19 cellular contexts compared by ENCODE assay signal in the genomic region with DNA sequence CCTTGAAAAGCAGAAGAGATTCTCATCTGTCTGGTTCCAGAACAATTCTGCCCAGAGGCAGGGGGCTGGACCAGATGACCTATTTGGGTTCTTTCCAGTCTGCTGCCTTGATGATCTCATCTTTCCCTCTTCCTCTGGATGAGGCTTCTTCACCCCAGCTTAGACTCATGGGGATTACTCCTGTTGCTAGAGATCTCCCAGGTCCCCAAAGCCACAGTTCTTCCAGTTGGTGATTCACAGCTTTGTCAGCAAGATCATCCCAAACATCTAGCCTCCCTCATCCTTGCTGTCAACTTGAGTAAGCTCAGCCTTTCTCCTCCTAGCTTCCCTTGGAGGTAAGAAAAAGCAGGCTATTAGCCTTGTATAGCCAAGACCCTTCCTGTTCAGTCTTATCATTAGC.
A peak's percentile ranks its signal among the peaks of the same experiment; 100 is the strongest.
DNase-seq lines count a peak whose midpoint lies in the region; ATAC-seq, FAIRE-seq and TF ChIP-seq lines count a peak whose summit lies in the region.
"Had no signal": no experiment of that assay in that cellular context is flagged by ENCODE, and none has a peak within 500 bp of the region (broad histone marks: within the 10 kb centered on the region; RNA-seq: fewer than 3 reads in every experiment).

No MANE protein-coding gene starts in this region.

- peak; percentile 3 for DNase-seq in A172 (ENCODE audit: low spot score)
- DNase-seq in H54 (ENCODE audit: insufficient read length, low spot score) = peak; percentile 19
- DNase-seq in astrocyte of the spinal cord (ENCODE audit: low read depth, low spot score) = peak; percentile 14
- peak; percentile 25 for DNase-seq in glomerular visceral epithelial cell (ENCODE audit: extremely low spot score)
- no peak for DNase-seq in hypothalamus (lab: John Stamatoyannopoulos, UW)
- DNase-seq in naive thymus-derived CD8-positive, alpha-beta T cell = no peak
- no peak for DNase-seq in SW480 (ENCODE audit: low spot score)
- no peak for DNase-seq in activated CD4-positive, alpha-beta T cell treated with anti-CD3 and anti-CD28 coated beads, Interleukin-2, amount 50 U/mL, for 1 hour
- DNase-seq: 8988T; activated CD8-positive, alpha-beta memory T cell treated with anti-CD3 and anti-CD28 coated beads, Interleukin-2, amount 50 U/mL, for 4 hours; activated naive CD4-positive, alpha-beta T cell treated with anti-CD3 and anti-CD28 coated beads for 36 hours; effector CD4-positive, alpha-beta T cell; kidney; NCI-H2171 treated with DMSO at 0.1 percent for 48 hours; NK-92 treated with Interleukin-12 subunit alpha and Interleukin-12 subunit beta, amount 100 ng/mL, for 24 hours; ovary had no signal

- FAIRE-seq in H54 (lab: Jason Lieb, UNC) = no peak
- FAIRE-seq: kidney had no signal

- no peaks in the 10 kb centered on the region for H3K36me3 Mint-ChIP-seq in naive thymus-derived CD8-positive, alpha-beta T cell
- H3K36me3 Mint-ChIP-seq: stimulated activated effector memory CD8-positive, alpha-beta T cell treated with anti-CD3 and anti-CD28 coated beads, Interleukin-12 subunit alpha, Interleukin-12 subunit beta, amount 100 ng/mL, for 72 hours had no signal

- H3K27me3 Mint-ChIP-seq in naive thymus-derived CD8-positive, alpha-beta T cell = peaks cover 0 to 6% (median 0%) of the 10 kb centered on the region in 5 donors

- H3K4me3 ChIP-seq in astrocyte of the spinal cord (ENCODE audit: low read depth, low read length) = no peak overlapping the region
- H3K4me3 ChIP-seq: ovary, skin epidermis had no signal

- ATAC-seq in naive thymus-derived CD8-positive, alpha-beta T cell = no peak
- ATAC-seq: Right ventricle myocardium inferior; stimulated activated effector memory CD8-positive, alpha-beta T cell treated with anti-CD3 and anti-CD28 coated beads, Interleukin-12 subunit alpha, Interleukin-12 subunit beta, amount 100 ng/mL, for 72 hours had no signal

- POLR2A ChIA-PET in naive thymus-derived CD8-positive, alpha-beta T cell (lab: Charles Lee) = no interaction called here

- H3K4me3 Mint-ChIP-seq in naive thymus-derived CD8-positive, alpha-beta T cell = no peak overlapping the region
- H3K4me3 Mint-ChIP-seq: activated naive CD4-positive, alpha-beta T cell treated with anti-CD3 and anti-CD28 coated beads for 36 hours; stimulated activated effector memory CD8-positive, alpha-beta T cell treated with anti-CD3 and anti-CD28 coated beads, Interleukin-12 subunit alpha, Interleukin-12 subunit beta, amount 100 ng/mL, for 72 hours had no signal

- H3K9me3 Mint-ChIP-seq in naive thymus-derived CD8-positive, alpha-beta T cell = no peaks in the 10 kb centered on the region
- H3K9me3 Mint-ChIP-seq: activated naive CD4-positive, alpha-beta T cell treated with anti-CD3 and anti-CD28 coated beads for 36 hours; stimulated activated effector memory CD8-positive, alpha-beta T cell treated with anti-CD3 and anti-CD28 coated beads, Interleukin-12 subunit alpha, Interleukin-12 subunit beta, amount 100 ng/mL, for 72 hours had no signal

- no peak for TF ChIP-seq POLR2A in H54 (IDR thresholded peaks at IDR 0.05; ENCODE audit: low read depth, low read length)

- no peak overlapping the region for H3K27ac Mint-ChIP-seq in naive thymus-derived CD8-positive, alpha-beta T cell
- H3K27ac Mint-ChIP-seq: activated naive CD4-positive, alpha-beta T cell treated with anti-CD3 and anti-CD28 coated beads for 36 hours; stimulated activated effector memory CD8-positive, alpha-beta T cell treated with anti-CD3 and anti-CD28 coated beads, Interleukin-12 subunit alpha, Interleukin-12 subunit beta, amount 100 ng/mL, for 72 hours had no signal

- in situ Hi-C loops in astrocyte of the spinal cord (cut with HindIII; ENCODE audit: low sequenced_read_pairs) = no loop called here

- no peak for TF ChIP-seq CTCF in astrocyte of the spinal cord (IDR thresholded peaks at IDR 0.05; ENCODE audit: low read depth, low read length)

- no peaks in the 10 kb centered on the region for H3K4me1 Mint-ChIP-seq in naive thymus-derived CD8-positive, alpha-beta T cell
- H3K4me1 Mint-ChIP-seq: stimulated activated effector memory CD8-positive, alpha-beta T cell treated with anti-CD3 and anti-CD28 coated beads, Interleukin-12 subunit alpha, Interleukin-12 subunit beta, amount 100 ng/mL, for 72 hours had no signal

Comparison
In these comparisons a context has a peak if more than half of its experiments do, and no peak if none do; other contexts are left out.
1. DNase-seq: peak in A172 (single experiment), H54 (single experiment), astrocyte of the spinal cord (single experiment) and glomerular visceral epithelial cell (single experiment); none in hypothalamus (0 of 51), naive thymus-derived CD8-positive, alpha-beta T cell (0 of 10), SW480 (single experiment) and activated CD4-positive, alpha-beta T cell treated with anti-CD3 and anti-CD28 coated beads, Interleukin-2, amount 50 U/mL, for 1 hour (single experiment).